In genomic region chr17:61565850-61566249, GRCh38 we compare ENCODE assay signal across 12 cellular contexts. TPM values are rescaled to one million over a fixed set of nuclear protein-coding genes. Genes with fewer than 3 reads are reported as not detected.
"Had no signal": no experiment of that assay in that cellular context is flagged by ENCODE, and none has a peak within 500 bp of the region (broad histone marks: within the 10 kb centered on the region; RNA-seq: fewer than 3 reads in every experiment).

No MANE protein-coding gene starts in this region.

RNA-seq across cellular contexts. Expression of gene NACA2, which starts 25.2 kb away (rescaled TPM):
- total RNA-seq: activated B cell treated with CpG ODN at 0.5 μM for 24 hours; activated CD4-positive, alpha-beta memory T cell treated with anti-CD3 and anti-CD28 coated beads for 36 hours; activated CD4-positive, alpha-beta memory T cell treated with anti-CD3 and anti-CD28 coated beads, Interleukin-2, amount 10 ng/mL, durations not matched to agents 7 days and 5 days; activated CD4-positive, alpha-beta T cell treated with anti-CD3 and anti-CD28 coated beads for 36 hours; activated CD4-positive, alpha-beta T cell treated with anti-CD3 and anti-CD28 coated beads, Interleukin-2, amount 10 ng/mL, durations not matched to agents 24 days and 14 days; activated CD8-positive, alpha-beta memory T cell treated with anti-CD3 and anti-CD28 coated beads for 36 hours; activated CD8-positive, alpha-beta memory T cell treated with anti-CD3 and anti-CD28 coated beads, Interleukin-2, amount 10 ng/mL, durations not matched to agents 7 days and 5 days; activated CD8-positive, alpha-beta T cell treated with anti-CD3 and anti-CD28 coated beads for 36 hours; activated CD8-positive, alpha-beta T cell treated with anti-CD3 and anti-CD28 coated beads, Interleukin-2, amount 10 ng/mL, durations not matched to agents 7 days and 5 days; T-helper 17 cell; T-helper 2 cell treated with Interferon-gamma antibody and Interleukin-4, amounts not matched to agents 100 ng/mL and 5 ng/mL, for 36 hours; WTC11 had no signal
